8 cellular contexts compared by ENCODE assay signal in the genomic region with DNA sequence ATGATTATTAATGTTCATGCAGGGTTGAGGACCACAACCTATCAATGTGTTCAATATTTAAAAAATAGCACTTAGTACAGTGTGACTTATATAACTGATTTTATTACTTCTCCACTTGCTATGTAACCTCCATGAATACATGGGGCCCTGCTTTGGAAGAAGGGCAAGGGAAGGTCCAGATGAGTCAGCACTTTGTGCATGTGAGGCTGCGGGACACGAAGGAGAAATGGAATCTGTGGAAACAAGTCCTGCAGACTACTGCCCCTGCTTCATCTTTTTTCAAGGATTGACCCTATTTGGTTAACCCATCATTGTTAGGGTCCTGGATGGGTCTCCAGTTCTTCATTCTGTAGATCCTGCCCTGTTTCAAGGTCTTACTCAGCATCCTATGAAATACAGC. TPM values are rescaled to one million over a fixed set of nuclear protein-coding genes. Genes with fewer than 3 reads are reported as not detected.
DNase-seq lines count a peak whose midpoint lies in the region; ATAC-seq and TF ChIP-seq lines count a peak whose summit lies in the region.

No MANE protein-coding gene starts in this region.

- no peaks in the 10 kb centered on the region for H3K9me3 ChIP-seq in MG63

- intact Hi-C loops in sciatic nerve (cut with DNase I), result no loop called here

- H3K27ac Mint-ChIP-seq in chondrocyte (ENCODE audit: unreplicated experiment) (peak overlapping the region; percentile 94), nephron (peak overlapping the region; percentile 65 to 86 (median 83))

- H3K9me3 Mint-ChIP-seq in chondrocyte (ENCODE audit: low read depth), result no peaks in the 10 kb centered on the region
- H3K9me3 Mint-ChIP-seq in nephron, result no peaks in the 10 kb centered on the region

- H3K4me1 Mint-ChIP-seq in chondrocyte (ENCODE audit: low read depth), result peaks cover 30% of the 10 kb centered on the region
- peaks cover 26% of the 10 kb centered on the region for H3K4me1 Mint-ChIP-seq in nephron

- no peaks in the 10 kb centered on the region for H3K27me3 Mint-ChIP-seq in chondrocyte (ENCODE audit: low read depth)
- H3K27me3 Mint-ChIP-seq in nephron (ENCODE audit: low read depth), result peaks cover 3% of the 10 kb centered on the region

- peak; percentile 47 for DNase-seq in Caki2 (ENCODE audit: low read depth)
- DNase-seq in MG63, result peak; percentile 18
- DNase-seq in chondrocyte (ENCODE audit: low spot score), result no peak
- DNase-seq in germinal center (ENCODE audit: low spot score), result no peak
- DNase-seq in sciatic nerve (ENCODE audit: low spot score), result no peak
- DNase-seq in activated naive CD4-positive, alpha-beta T cell treated with anti-CD3 and anti-CD28 coated beads, Interleukin-2, amount 50 U/mL, for 16 hours, result no peak

- H3K4me3 Mint-ChIP-seq in chondrocyte (ENCODE audit: unreplicated experiment) (peak overlapping the region; percentile 94), nephron (peak overlapping the region; percentile 88 to 99 (median 93))

- peaks cover 24% of the 10 kb centered on the region for H3K36me3 Mint-ChIP-seq in chondrocyte (ENCODE audit: low read depth)
- H3K36me3 Mint-ChIP-seq in nephron (ENCODE audit: low read depth), result peaks cover 22% of the 10 kb centered on the region

- in situ Hi-C loops in Caki2 (cut with HindIII; ENCODE audit: low pct_unique_long_range_greater_than_20kb, low sequenced_read_pairs), result no loop called here

- ATAC-seq in sciatic nerve (no peak), HG03097 (IDR thresholded peaks at IDR 0.05; ENCODE audit: low FRiP score, unreplicated experiment) (no peak)

- H3K36me3 ChIP-seq in MG63, result no peaks in the 10 kb centered on the region

- TF ChIP-seq CTCF in chondrocyte (IDR thresholded peaks at IDR 0.05), result no peak
- TF ChIP-seq CTCF in nephron (IDR thresholded peaks at IDR 0.05; ENCODE audit: unreplicated experiment in 3 of 3), result no peak

- no peak overlapping the region for H3K4me3 ChIP-seq in MG63

- no peaks in the 10 kb centered on the region for H3K27me3 ChIP-seq in MG63

RNA-seq across cellular contexts. Expression of a gene that starts 1.6 kb away (rescaled TPM):
- 38.5 and 44.6 TPM in 2 replicates for total RNA-seq in Caki2 (2014; rRNA removed; shearing (Covaris generic); ENCODE audit: low replicate concordance)
- total RNA-seq in MG63 (2014; rRNA removed; shearing (Covaris generic); ENCODE audit: low replicate concordance), result 7.5 and 12.4 TPM in 2 replicates
- total RNA-seq in chondrocyte (20.3 to 27.1 TPM (median 20.4 TPM) in 3 replicates), sciatic nerve (24.7 TPM)

RNA-seq across cellular contexts. Expression of a gene that starts 56.2 kb away (rescaled TPM):
- total RNA-seq in Caki2 (2014; rRNA removed; shearing (Covaris generic); ENCODE audit: low replicate concordance), result 6.1 and 6.9 TPM in 2 replicates
- total RNA-seq in MG63 (2014; rRNA removed; shearing (Covaris generic); ENCODE audit: low replicate concordance), result 9.7 and 11.0 TPM in 2 replicates
- total RNA-seq in chondrocyte (8.5 to 13.7 TPM (median 11.8 TPM) in 3 replicates), sciatic nerve (19.2 TPM)

Comparison
In these comparisons a context has a peak if more than half of its experiments do, and no peak if none do; other contexts are left out.
1. DNase-seq: peak in Caki2 (single experiment) and MG63 (single experiment); none in chondrocyte (single experiment), germinal center (single experiment), sciatic nerve (single experiment) and activated naive CD4-positive, alpha-beta T cell treated with anti-CD3 and anti-CD28 coated beads, Interleukin-2, amount 50 U/mL, for 16 hours (single experiment).